1 cellular context compared by ENCODE assay signal in the genomic region with DNA sequence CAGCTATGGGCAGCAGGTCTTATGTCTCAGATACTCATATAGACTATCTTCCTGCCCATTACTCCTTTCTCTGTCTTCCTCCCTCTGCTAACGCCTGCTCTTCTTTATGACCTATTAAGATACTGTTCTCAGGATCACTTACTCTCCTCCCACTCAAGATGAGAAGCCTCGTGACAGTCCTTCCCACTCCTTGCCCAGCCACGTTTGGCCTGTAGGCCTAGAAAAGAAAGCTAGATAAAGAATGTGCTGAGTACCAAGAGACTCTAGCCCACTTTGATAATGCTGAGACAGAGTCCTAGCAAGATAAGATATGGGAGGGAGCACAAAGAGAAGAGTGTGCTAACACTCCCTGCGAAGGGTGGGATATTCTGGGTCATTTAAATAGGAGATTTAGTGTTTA.
TF ChIP-seq lines count a peak whose summit lies in the region.

No MANE protein-coding gene starts in this region.

TF ChIP-seq in K562, 482 proteins besides CTCF, POLR2A, EP300 and RAD21 (continued from another document):
- TF ChIP-seq MGA (IDR thresholded peaks at IDR 0.05) = 0 out of 2 replicates have a peak, but pooled peaks have one; percentile 29
- no peak for TF ChIP-seq RFX1 (IDR thresholded peaks at IDR 0.05)
- no peak for TF ChIP-seq TOE1 (IDR thresholded peaks at IDR 0.05; ENCODE audit: borderline replicate concordance)
- TF ChIP-seq TOE1 (CRISPR knock-in tag; IDR thresholded peaks at IDR 0.05; ENCODE audit: borderline replicate concordance, low read depth) = no peak
- no peak for TF ChIP-seq HES1 (IDR thresholded peaks at IDR 0.05; ENCODE audit: low read depth)
- TF ChIP-seq ETV6 (IDR thresholded peaks at IDR 0.05; ENCODE audit: borderline replicate concordance in 1 of 2, low read depth in 2 of 2, low read length in 1 of 2) = no peak
- TF ChIP-seq ETV6 (CRISPR knock-in tag; IDR thresholded peaks at IDR 0.05; ENCODE audit: borderline replicate concordance) = no peak
- no peak for TF ChIP-seq HLTF (IDR thresholded peaks at IDR 0.05)
- TF ChIP-seq, protein P1, sequence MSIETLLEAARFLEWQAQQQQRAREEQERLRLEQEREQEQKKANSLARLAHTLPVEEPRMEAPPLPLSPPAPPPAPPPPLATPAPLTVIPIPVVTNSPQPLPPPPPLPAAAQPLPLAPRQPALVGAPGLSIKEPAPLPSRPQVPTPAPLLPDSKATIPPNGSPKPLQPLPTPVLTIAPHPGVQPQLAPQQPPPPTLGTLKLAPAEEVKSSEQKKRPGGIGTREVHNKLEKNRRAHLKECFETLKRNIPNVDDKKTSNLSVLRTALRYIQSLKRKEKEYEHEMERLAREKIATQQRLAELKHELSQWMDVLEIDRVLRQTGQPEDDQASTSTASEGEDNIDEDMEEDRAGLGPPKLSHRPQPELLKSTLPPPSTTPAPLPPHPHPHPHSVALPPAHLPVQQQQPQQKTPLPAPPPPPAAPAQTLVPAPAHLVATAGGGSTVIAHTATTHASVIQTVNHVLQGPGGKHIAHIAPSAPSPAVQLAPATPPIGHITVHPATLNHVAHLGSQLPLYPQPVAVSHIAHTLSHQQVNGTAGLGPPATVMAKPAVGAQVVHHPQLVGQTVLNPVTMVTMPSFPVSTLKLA (conservative IDR thresholded peaks at IDR 0.05) = 0 out of 4 replicates have a peak, but pooled peaks of 1 of the 2 experiments have one; percentile 28
- peak; percentile 39 for TF ChIP-seq CBFA2T2 (conservative IDR thresholded peaks at IDR 0.05)
